ENCODE assay signal across 30 cellular contexts in the genomic region with DNA sequence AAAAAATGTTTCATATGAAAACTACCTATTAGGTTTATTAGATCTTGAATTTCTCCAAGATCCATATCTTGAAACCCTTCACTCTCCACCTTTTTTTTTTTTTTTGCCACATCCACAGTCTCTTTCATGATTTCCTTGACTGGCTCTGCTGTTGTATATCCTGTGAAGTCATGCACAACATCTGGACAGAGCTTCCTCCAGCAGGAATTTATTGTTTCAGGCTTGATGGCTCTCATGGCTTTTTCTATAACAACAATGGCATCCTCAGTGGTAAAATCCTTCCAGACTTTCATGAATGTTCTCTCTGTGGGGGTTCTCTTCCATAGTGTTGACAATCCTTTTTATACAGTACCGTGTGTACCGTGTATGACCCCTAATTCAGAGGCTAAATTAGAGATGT. TPM values are rescaled to one million over a fixed set of nuclear protein-coding genes. Genes with fewer than 3 reads are reported as not detected.
DNase-seq lines count a peak whose midpoint lies in the region; TF ChIP-seq lines count a peak whose summit lies in the region.
"Had no signal": no experiment of that assay in that cellular context is flagged by ENCODE, and none has a peak within 500 bp of the region (broad histone marks: within the 10 kb centered on the region; RNA-seq: fewer than 3 reads in every experiment).

No MANE protein-coding gene starts in this region.

- 78% methylated on average over 2 of the region's 2 CpGs for WGBS in hepatocyte (ENCODE audit: low lambda C conversion rate, missing lambda C conversion rate)

- H3K79me2 ChIP-seq in hepatocyte: no peaks in the 10 kb centered on the region

- peaks cover 21% of the 10 kb centered on the region for H3K4me1 Mint-ChIP-seq in nephron progenitor cell
- H3K4me1 Mint-ChIP-seq: activated CD4-positive, alpha-beta T cell treated with anti-CD3 and anti-CD28 coated beads, Interleukin-2, amount 10 ng/mL, durations not matched to agents 7 days and 5 days; activated naive CD8-positive, alpha-beta T cell treated with anti-CD3 and anti-CD28 coated beads for 36 hours; memory B cell; T-cell had no signal

- DNase-seq in AG10803 (ENCODE audit: low read depth) (peak; percentile 55), amniotic epithelial cell (ENCODE audit: low read depth) (peak; percentile 15), hepatocyte (ENCODE audit: low spot score) (no peak), nephron progenitor cell (no peak), GM19238 (ENCODE audit: insufficient read length, low spot score) (no peak), vagina (ENCODE audit: extremely low spot score in 2 of 2) (no peak), C1 segment of cervical spinal cord (lab: John Stamatoyannopoulos, UW) (no peak)
- DNase-seq in stimulated activated CD4-positive, alpha-beta T cell treated with anti-CD3 and anti-CD28 coated beads, Interleukin-1b, Interleukin-23, amount 100 ng/mL, for 48 hours: no peak
- DNase-seq: 8988T; activated CD4-positive, alpha-beta T cell treated with anti-CD3 and anti-CD28 coated beads, Interleukin-2, amount 10 ng/mL, durations not matched to agents 7 days and 5 days; activated gamma-delta T cell; activated naive CD8-positive, alpha-beta T cell treated with anti-CD3 and anti-CD28 coated beads for 36 hours; activated T-cell treated with anti-CD3 and anti-CD28 coated beads, Interleukin-2, amount 50 U/mL, for 24 hours; CD4-positive, alpha-beta T cell; cortex of kidney; EL; esophagus squamous epithelium; gastrocnemius medialis; GOT3; NCI-H1092; NCI-H1930; NCI-H524 treated with DMSO at 0.1 percent for 48 hours; psoas muscle; stimulated activated naive CD4-positive, alpha-beta T cell; T-cell; upper lobe of left lung had no signal

- H3K9me3 Mint-ChIP-seq in nephron progenitor cell: no peaks in the 10 kb centered on the region
- H3K9me3 Mint-ChIP-seq: activated CD4-positive, alpha-beta T cell treated with anti-CD3 and anti-CD28 coated beads, Interleukin-2, amount 10 ng/mL, durations not matched to agents 7 days and 5 days; activated naive CD8-positive, alpha-beta T cell treated with anti-CD3 and anti-CD28 coated beads for 36 hours; activated T-cell treated with anti-CD3 and anti-CD28 coated beads, Interleukin-2, amount 50 U/mL, for 24 hours; CD4-positive, alpha-beta T cell; memory B cell; T-cell had no signal

- H3K4me1 ChIP-seq in hepatocyte (ENCODE audit: insufficient read depth) (peaks cover 9% of the 10 kb centered on the region), vagina (no peaks in the 10 kb centered on the region)
- H3K4me1 ChIP-seq: ascending aorta, esophagus squamous epithelium, gastrocnemius medialis, psoas muscle, upper lobe of left lung had no signal

- no peak for TF ChIP-seq CTCF in AG10803 (conservative IDR thresholded peaks at IDR 0.05; ENCODE audit: low read length)
- no peak for TF ChIP-seq CTCF in hepatocyte (IDR thresholded peaks at IDR 0.05; ENCODE audit: poor library complexity)
- no peak for TF ChIP-seq CTCF in nephron progenitor cell (IDR thresholded peaks at IDR 0.05)
- no peak for TF ChIP-seq CTCF in vagina (IDR thresholded peaks at IDR 0.05)

- H3K27me3 Mint-ChIP-seq in nephron progenitor cell (ENCODE audit: low read depth, poor library complexity): no peaks in the 10 kb centered on the region
- H3K27me3 Mint-ChIP-seq: activated T-cell treated with anti-CD3 and anti-CD28 coated beads, Interleukin-2, amount 50 U/mL, for 24 hours; CD4-positive, alpha-beta T cell; memory B cell had no signal

- H3K4me3 ChIP-seq in AG10803 (ENCODE audit: low read length): no peak overlapping the region
- no peak overlapping the region for H3K4me3 ChIP-seq in hepatocyte
- no peak overlapping the region for H3K4me3 ChIP-seq in vagina
- H3K4me3 ChIP-seq: ascending aorta, cardiac muscle cell, esophagus squamous epithelium, gastrocnemius medialis, K562, psoas muscle, upper lobe of left lung had no signal

- peak overlapping the region; percentile 36 for H3K4me2 ChIP-seq in hepatocyte

- H2AFZ ChIP-seq in hepatocyte: no peak overlapping the region

- H3K9me3 ChIP-seq in hepatocyte (ENCODE audit: low read depth): no peaks in the 10 kb centered on the region
- no peaks in the 10 kb centered on the region for H3K9me3 ChIP-seq in vagina
- H3K9me3 ChIP-seq: ascending aorta, esophagus squamous epithelium, gastrocnemius medialis, psoas muscle, upper lobe of left lung had no signal

- H3K27ac ChIP-seq in hepatocyte: peak overlapping the region; percentile 45
- H3K27ac ChIP-seq in vagina: no peak overlapping the region
- H3K27ac ChIP-seq: ascending aorta, cardiac muscle cell, esophagus squamous epithelium, gastrocnemius medialis, psoas muscle, upper lobe of left lung had no signal

- no peak for TF ChIP-seq POLR2A in vagina (IDR thresholded peaks at IDR 0.05)

- intact Hi-C loops in vagina (cut with DNase I): no loop called here

- no peaks in the 10 kb centered on the region for H3K36me3 ChIP-seq in hepatocyte (replicated peaks; ENCODE audit: insufficient read depth, low read depth)
- H3K36me3 ChIP-seq in vagina: no peaks in the 10 kb centered on the region
- H3K36me3 ChIP-seq: ascending aorta, esophagus squamous epithelium, gastrocnemius medialis, upper lobe of left lung had no signal

- H3K36me3 Mint-ChIP-seq in nephron progenitor cell (ENCODE audit: low read depth): peaks cover 52% of the 10 kb centered on the region
- H3K36me3 Mint-ChIP-seq: activated naive CD8-positive, alpha-beta T cell treated with anti-CD3 and anti-CD28 coated beads for 36 hours; memory B cell; T-cell had no signal

- no peaks in the 10 kb centered on the region for H4K20me1 ChIP-seq in hepatocyte (ENCODE audit: insufficient read depth, poor library complexity, severe bottlenecking)

- no peaks in the 10 kb centered on the region for H3K9me2 ChIP-seq in hepatocyte (replicated peaks; ENCODE audit: insufficient read depth)

- no peaks in the 10 kb centered on the region for H3K27me3 ChIP-seq in hepatocyte
- no peaks in the 10 kb centered on the region for H3K27me3 ChIP-seq in vagina
- H3K27me3 ChIP-seq: ascending aorta, cardiac muscle cell, esophagus squamous epithelium, gastrocnemius medialis, upper lobe of left lung had no signal

- no peak overlapping the region for H3K4me3 Mint-ChIP-seq in nephron progenitor cell
- H3K4me3 Mint-ChIP-seq: activated CD4-positive, alpha-beta T cell treated with anti-CD3 and anti-CD28 coated beads, Interleukin-2, amount 10 ng/mL, durations not matched to agents 7 days and 5 days; activated naive CD8-positive, alpha-beta T cell treated with anti-CD3 and anti-CD28 coated beads for 36 hours; activated T-cell treated with anti-CD3 and anti-CD28 coated beads, Interleukin-2, amount 50 U/mL, for 24 hours; CD4-positive, alpha-beta T cell; memory B cell; T-cell had no signal

- H3K27ac Mint-ChIP-seq in nephron progenitor cell: peak overlapping the region; percentile 18
- H3K27ac Mint-ChIP-seq: activated CD4-positive, alpha-beta T cell treated with anti-CD3 and anti-CD28 coated beads, Interleukin-2, amount 10 ng/mL, durations not matched to agents 7 days and 5 days; activated naive CD8-positive, alpha-beta T cell treated with anti-CD3 and anti-CD28 coated beads for 36 hours; activated T-cell treated with anti-CD3 and anti-CD28 coated beads, Interleukin-2, amount 50 U/mL, for 24 hours; CD4-positive, alpha-beta T cell; memory B cell; T-cell had no signal

RNA-seq across cellular contexts. Expression of a gene that starts 24.0 kb away (rescaled TPM):
- total RNA-seq in hepatocyte: 17.1 and 20.0 TPM in 2 replicates
- polyA plus RNA-seq in hepatocyte: 11.7 and 14.3 TPM in 2 replicates
- 5.4 TPM for total RNA-seq in vagina
- total RNA-seq: activated CD4-positive, alpha-beta T cell treated with anti-CD3 and anti-CD28 coated beads, Interleukin-2, amount 10 ng/mL, durations not matched to agents 7 days and 5 days; CD4-positive, alpha-beta T cell; K562 had no signal
- polyA plus RNA-seq: K562 had no signal

Comparison
In these comparisons a context has a peak if more than half of its experiments do, and no peak if none do; other contexts are left out.
1. DNase-seq: peak in AG10803 (single experiment) and amniotic epithelial cell (single experiment); none in hepatocyte (single experiment), nephron progenitor cell (single experiment), stimulated activated CD4-positive, alpha-beta T cell treated with anti-CD3 and anti-CD28 coated beads, Interleukin-1b, Interleukin-23, amount 100 ng/mL, for 48 hours (single experiment), GM19238 (single experiment), vagina (0 of 2) and C1 segment of cervical spinal cord (0 of 14).